Comparison of ENCODE assay signal across 4 cellular contexts in the genomic region with DNA sequence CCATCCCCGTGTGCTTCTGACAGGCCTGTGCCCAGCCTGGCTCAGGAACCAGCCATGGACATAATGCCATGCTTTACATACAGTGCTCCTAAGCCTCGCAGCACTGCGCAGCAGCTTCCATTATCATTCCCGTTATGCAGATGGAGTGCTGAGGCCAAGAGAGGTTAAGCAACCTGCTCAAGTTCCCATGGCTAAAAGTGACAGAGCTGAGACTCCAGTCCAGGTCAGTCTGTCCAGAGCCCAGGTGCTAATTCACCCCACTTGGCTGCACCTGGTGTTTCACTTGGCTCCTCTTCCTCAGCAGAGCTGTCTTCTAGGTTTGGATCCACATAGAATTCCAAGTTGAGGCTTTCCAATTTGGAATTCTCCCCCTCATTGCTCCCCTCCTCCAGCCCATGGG. TPM values are rescaled to one million over a fixed set of nuclear protein-coding genes. Genes with fewer than 3 reads are reported as not detected.
"Had no signal": no experiment of that assay in that cellular context is flagged by ENCODE, and none has a peak within 500 bp of the region (broad histone marks: within the 10 kb centered on the region; RNA-seq: fewer than 3 reads in every experiment).

No MANE protein-coding gene starts in this region.

RNA-seq across cellular contexts. Expression of gene GOLGA8K, which starts 41.4 kb away (rescaled TPM):
- total RNA-seq: GM23248, GM23338, H4, HFFc6 had no signal
- polyA plus RNA-seq: GM23248 had no signal
